ENCODE assay signal across 28 cellular contexts in genomic region chr1:177440821-177441220, GRCh38.
"Had no signal": no experiment of that assay in that cellular context is flagged by ENCODE, and none has a peak within 500 bp of the region (broad histone marks: within the 10 kb centered on the region; RNA-seq: fewer than 3 reads in every experiment).

No MANE protein-coding gene starts in this region.

- H3K4me3 ChIP-seq: stomach, suprapubic skin, testis, thoracic aorta, thyroid gland, tibial artery, tibial nerve, transverse colon, upper lobe of left lung, upper lobe of right lung, uterus, vagina had no signal

- H3K27me3 Mint-ChIP-seq: stimulated activated memory B cell treated with anti-CD40 and anti-IgM and Interleukin-4, amounts not matched to agents 10 μg/mL and 1 μg/mL and 100 μg/mL, for 72 hours; stimulated activated naive CD8-positive, alpha-beta T cell treated with anti-CD3 and anti-CD28 coated beads, Interleukin-15, amount 100 ng/mL, for 72 hours; stimulated activated naive CD8-positive, alpha-beta T cell treated with anti-CD3 and anti-CD28 coated beads, Interleukin-15, Interleukin-2, amounts not matched to agents 100 ng/mL and 50 ng/mL, for 24 hours had no signal

- H3K36me3 Mint-ChIP-seq: stimulated activated effector memory CD8-positive, alpha-beta T cell treated with anti-CD3 and anti-CD28 coated beads, Interleukin-12 subunit alpha, Interleukin-12 subunit beta, amount 100 ng/mL, for 72 hours; stimulated activated memory B cell treated with anti-CD40 and anti-IgM and Interleukin-4, amounts not matched to agents 10 μg/mL and 1 μg/mL and 100 μg/mL, for 72 hours; stimulated activated naive B cell treated with anti-CD40 and anti-IgM and Interleukin-4, amounts not matched to agents 10 μg/mL and 1 μg/mL and 100 μg/mL, for 72 hours; type B pancreatic cell had no signal

- H3K27ac ChIP-seq: stomach, suprapubic skin, testis, thoracic aorta, thyroid gland, tibial artery, tibial nerve, transverse colon, upper lobe of left lung, upper lobe of right lung, uterus, vagina had no signal

- H3K9me3 Mint-ChIP-seq: stimulated activated memory B cell treated with anti-CD40 and anti-IgM and Interleukin-4, amounts not matched to agents 10 μg/mL and 1 μg/mL and 100 μg/mL, for 72 hours had no signal

- DNase-seq: stimulated activated CD4-positive, alpha-beta T cell treated with anti-CD3 and anti-CD28 coated beads, Interleukin-2, amount 100 ng/mL, for 48 hours; stimulated activated CD4-positive, alpha-beta T cell treated with anti-CD3 and anti-CD28 coated beads, Interleukin-4, amount 100 ng/mL, for 1 hour; stimulated activated CD4-positive, alpha-beta T cell treated with anti-CD3 and anti-CD28 coated beads, Interleukin-4, amount 100 ng/mL, for 24 hours; stimulated activated CD4-positive, alpha-beta T cell treated with anti-CD3 and anti-CD28 coated beads, Interleukin-4, amount 100 ng/mL, for 4 hours; stimulated activated CD8-positive, alpha-beta memory T cell treated with anti-CD3 and anti-CD28 coated beads, Interleukin-4, amount 100 ng/mL, for 48 hours; stimulated activated naive B cell treated with anti-CD40 and anti-IgM and Interleukin-4, amounts not matched to agents 10 μg/mL and 1 μg/mL and 100 μg/mL, for 72 hours; stimulated activated naive CD4-positive, alpha-beta T cell; stimulated activated naive CD4-positive, alpha-beta T cell treated with Interleukin-2 at 50 U/mL for 16 hours; stimulated activated naive CD8-positive, alpha-beta T cell treated with anti-CD3 and anti-CD28 coated beads, Interleukin-15, amount 100 ng/mL, for 72 hours; stimulated activated naive CD8-positive, alpha-beta T cell treated with anti-CD3 and anti-CD28 coated beads, Interleukin-15, Interleukin-2, amounts not matched to agents 100 U/mL and 50 U/mL, for 24 hours; stomach; substantia nigra; testis; thyroid gland; tibial artery; transverse colon; trophoblast cell; upper lobe of left lung; upper lobe of right lung; uterus had no signal

- H3K27ac Mint-ChIP-seq: stimulated activated effector memory CD8-positive, alpha-beta T cell treated with anti-CD3 and anti-CD28 coated beads, Interleukin-12 subunit alpha, Interleukin-12 subunit beta, amount 100 ng/mL, for 72 hours; stimulated activated memory B cell treated with anti-CD40 and anti-IgM and Interleukin-4, amounts not matched to agents 10 μg/mL and 1 μg/mL and 100 μg/mL, for 72 hours; stimulated activated naive B cell treated with anti-CD40 and anti-IgM and Interleukin-4, amounts not matched to agents 10 μg/mL and 1 μg/mL and 100 μg/mL, for 72 hours; stimulated activated naive CD8-positive, alpha-beta T cell treated with anti-CD3 and anti-CD28 coated beads, Interleukin-15, amount 100 ng/mL, for 72 hours; stimulated activated naive CD8-positive, alpha-beta T cell treated with anti-CD3 and anti-CD28 coated beads, Interleukin-15, Interleukin-2, amounts not matched to agents 100 ng/mL and 50 ng/mL, for 24 hours; type B pancreatic cell had no signal

- ATAC-seq: stimulated activated effector memory CD8-positive, alpha-beta T cell treated with anti-CD3 and anti-CD28 coated beads, Interleukin-12 subunit alpha, Interleukin-12 subunit beta, amount 100 ng/mL, for 72 hours; stimulated activated memory B cell treated with anti-CD40 and anti-IgM and Interleukin-4, amounts not matched to agents 10 μg/mL and 1 μg/mL and 100 μg/mL, for 72 hours; stimulated activated naive B cell treated with anti-CD40 and anti-IgM and Interleukin-4, amounts not matched to agents 10 μg/mL and 1 μg/mL and 100 μg/mL, for 72 hours; stimulated activated naive CD8-positive, alpha-beta T cell treated with anti-CD3 and anti-CD28 coated beads, Interleukin-15, amount 100 ng/mL, for 72 hours; stimulated activated naive CD8-positive, alpha-beta T cell treated with anti-CD3 and anti-CD28 coated beads, Interleukin-15, Interleukin-2, amounts not matched to agents 100 U/mL and 50 U/mL, for 24 hours; upper lobe of right lung had no signal

- H3K4me1 Mint-ChIP-seq: stimulated activated effector memory CD8-positive, alpha-beta T cell treated with anti-CD3 and anti-CD28 coated beads, Interleukin-12 subunit alpha, Interleukin-12 subunit beta, amount 100 ng/mL, for 72 hours; stimulated activated memory B cell treated with anti-CD40 and anti-IgM and Interleukin-4, amounts not matched to agents 10 μg/mL and 1 μg/mL and 100 μg/mL, for 72 hours; stimulated activated naive B cell treated with anti-CD40 and anti-IgM and Interleukin-4, amounts not matched to agents 10 μg/mL and 1 μg/mL and 100 μg/mL, for 72 hours; stimulated activated naive CD8-positive, alpha-beta T cell treated with anti-CD3 and anti-CD28 coated beads, Interleukin-15, amount 100 ng/mL, for 72 hours had no signal

- H3K4me3 Mint-ChIP-seq: stimulated activated effector memory CD8-positive, alpha-beta T cell treated with anti-CD3 and anti-CD28 coated beads, Interleukin-12 subunit alpha, Interleukin-12 subunit beta, amount 100 ng/mL, for 72 hours; stimulated activated memory B cell treated with anti-CD40 and anti-IgM and Interleukin-4, amounts not matched to agents 10 μg/mL and 1 μg/mL and 100 μg/mL, for 72 hours; stimulated activated naive B cell treated with anti-CD40 and anti-IgM and Interleukin-4, amounts not matched to agents 10 μg/mL and 1 μg/mL and 100 μg/mL, for 72 hours; stimulated activated naive CD8-positive, alpha-beta T cell treated with anti-CD3 and anti-CD28 coated beads, Interleukin-15, amount 100 ng/mL, for 72 hours; stimulated activated naive CD8-positive, alpha-beta T cell treated with anti-CD3 and anti-CD28 coated beads, Interleukin-15, Interleukin-2, amounts not matched to agents 100 ng/mL and 50 ng/mL, for 24 hours; type B pancreatic cell had no signal
